ENCODE assay signal across 1 cellular context in the genomic region with DNA sequence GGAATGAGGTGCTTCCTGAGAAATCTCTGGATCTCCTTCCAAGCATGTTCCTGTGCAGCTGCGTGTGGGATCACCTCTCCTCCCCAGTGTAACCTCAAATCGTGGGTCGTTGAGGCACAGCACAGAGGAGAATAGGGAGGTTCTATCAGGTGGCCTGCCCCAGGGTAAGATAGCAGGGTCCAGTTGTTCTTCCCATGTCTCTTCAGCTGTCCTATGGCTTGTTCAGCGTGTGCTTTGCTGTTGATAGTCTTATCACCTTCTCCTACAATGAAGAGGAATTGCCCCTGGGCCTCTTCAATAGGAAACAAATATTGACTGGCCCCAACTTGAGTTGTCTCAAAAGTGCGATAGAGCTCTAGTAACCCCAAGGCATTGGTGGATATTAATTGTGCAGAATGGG.
TF ChIP-seq lines count a peak whose summit lies in the region.

No MANE protein-coding gene starts in this region.

TF ChIP-seq in K562, 482 proteins besides CTCF, POLR2A, EP300 and RAD21 (continued from another document and continues in another):
- no peak for TF ChIP-seq ZMIZ1 (IDR thresholded peaks at IDR 0.05; ENCODE audit: low read depth in 2 of 2, low read length in 2 of 2)
- TF ChIP-seq KDM1A (IDR thresholded peaks at IDR 0.05) = peak in 1 of 2 experiments; percentile 35; a peak in 1 of 4 replicates
- no peak for TF ChIP-seq SRSF9 (IDR thresholded peaks at IDR 0.05; ENCODE audit: borderline replicate concordance, low read depth, low read length)
- TF ChIP-seq RREB1 (CRISPR knock-in tag; IDR thresholded peaks at IDR 0.05) = no peak
- TF ChIP-seq ARID1B (IDR thresholded peaks at IDR 0.05) = peak; percentile 67
- TF ChIP-seq MNT (conservative IDR thresholded peaks at IDR 0.05) = 0 out of 4 replicates have a peak, but pooled peaks of 1 of the 2 experiments have one; percentile 18
- no peak for TF ChIP-seq ADNP (tag; IDR thresholded peaks at IDR 0.05)
- TF ChIP-seq, protein P1, sequence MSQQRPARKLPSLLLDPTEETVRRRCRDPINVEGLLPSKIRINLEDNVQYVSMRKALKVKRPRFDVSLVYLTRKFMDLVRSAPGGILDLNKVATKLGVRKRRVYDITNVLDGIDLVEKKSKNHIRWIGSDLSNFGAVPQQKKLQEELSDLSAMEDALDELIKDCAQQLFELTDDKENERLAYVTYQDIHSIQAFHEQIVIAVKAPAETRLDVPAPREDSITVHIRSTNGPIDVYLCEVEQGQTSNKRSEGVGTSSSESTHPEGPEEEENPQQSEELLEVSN (IDR thresholded peaks at IDR 0.05; ENCODE audit: borderline replicate concordance in 1 of 2, extremely low read depth in 1 of 2, insufficient read depth in 1 of 2, insufficient read length in 1 of 2, low read depth in 1 of 2, low read length in 1 of 2, poor library complexity in 1 of 2, severe bottlenecking in 1 of 2) = no peak
- TF ChIP-seq NR1H2 (CRISPR knock-in tag; IDR thresholded peaks at IDR 0.05) = no peak
- TF ChIP-seq, protein P2, sequence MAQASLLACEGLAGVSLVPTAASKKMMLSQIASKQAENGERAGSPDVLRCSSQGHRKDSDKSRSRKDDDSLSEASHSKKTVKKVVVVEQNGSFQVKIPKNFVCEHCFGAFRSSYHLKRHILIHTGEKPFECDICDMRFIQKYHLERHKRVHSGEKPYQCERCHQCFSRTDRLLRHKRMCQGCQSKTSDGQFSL (CRISPR knock-in tag; IDR thresholded peaks at IDR 0.05) = no peak
- TF ChIP-seq, protein P2 (tag; IDR thresholded peaks at IDR 0.05) = no peak
- TF ChIP-seq ZBTB8A (IDR thresholded peaks at IDR 0.05; ENCODE audit: partially characterized antibody) = no peak
- TF ChIP-seq COPS2 (conservative IDR thresholded peaks at IDR 0.05) = no peak
- 0 out of 4 replicates have a peak, but pooled peaks of 1 of the 2 experiments have one; percentile 48 for TF ChIP-seq TRIM24 (IDR thresholded peaks at IDR 0.05)
- TF ChIP-seq CBFA2T2 (conservative IDR thresholded peaks at IDR 0.05) = peak; percentile 76
- no peak for TF ChIP-seq DNMT1 (IDR thresholded peaks at IDR 0.05)
- no peak for TF ChIP-seq ZNF280A (IDR thresholded peaks at IDR 0.05; ENCODE audit: low read depth, partially characterized antibody)
- TF ChIP-seq ZNF512 (tag; IDR thresholded peaks at IDR 0.05) = no peak
- TF ChIP-seq IFI16 (CRISPR knock-in tag; IDR thresholded peaks at IDR 0.05) = no peak
- TF ChIP-seq, protein P3, sequence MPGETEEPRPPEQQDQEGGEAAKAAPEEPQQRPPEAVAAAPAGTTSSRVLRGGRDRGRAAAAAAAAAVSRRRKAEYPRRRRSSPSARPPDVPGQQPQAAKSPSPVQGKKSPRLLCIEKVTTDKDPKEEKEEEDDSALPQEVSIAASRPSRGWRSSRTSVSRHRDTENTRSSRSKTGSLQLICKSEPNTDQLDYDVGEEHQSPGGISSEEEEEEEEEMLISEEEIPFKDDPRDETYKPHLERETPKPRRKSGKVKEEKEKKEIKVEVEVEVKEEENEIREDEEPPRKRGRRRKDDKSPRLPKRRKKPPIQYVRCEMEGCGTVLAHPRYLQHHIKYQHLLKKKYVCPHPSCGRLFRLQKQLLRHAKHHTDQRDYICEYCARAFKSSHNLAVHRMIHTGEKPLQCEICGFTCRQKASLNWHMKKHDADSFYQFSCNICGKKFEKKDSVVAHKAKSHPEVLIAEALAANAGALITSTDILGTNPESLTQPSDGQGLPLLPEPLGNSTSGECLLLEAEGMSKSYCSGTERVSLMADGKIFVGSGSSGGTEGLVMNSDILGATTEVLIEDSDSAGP (CRISPR knock-in tag; IDR thresholded peaks at IDR 0.05) = no peak
- TF ChIP-seq EP400 (IDR thresholded peaks at IDR 0.05) = no peak
- TF ChIP-seq ZZZ3 (IDR thresholded peaks at IDR 0.05) = no peak
- no peak for TF ChIP-seq PTBP1 (IDR thresholded peaks at IDR 0.05; ENCODE audit: low read depth, low read length)
- no peak for TF ChIP-seq FOXJ2 (tag; IDR thresholded peaks at IDR 0.05)
- no peak for TF ChIP-seq CHD1 (IDR thresholded peaks at IDR 0.05; ENCODE audit: low read length)
- TF ChIP-seq TBL1XR1 (IDR thresholded peaks at IDR 0.05; ENCODE audit: low read length in 2 of 2) = no peak
- no peak for TF ChIP-seq THRA (IDR thresholded peaks at IDR 0.05)
- TF ChIP-seq ZBTB43 (CRISPR knock-in tag; IDR thresholded peaks at IDR 0.05) = no peak
- no peak for TF ChIP-seq DLX4 (CRISPR knock-in tag; IDR thresholded peaks at IDR 0.05)
- TF ChIP-seq TAL1 (IDR thresholded peaks at IDR 0.05) = peak; percentile 51; the same call in 1 of the 2 replicates
- 0 out of 2 replicates have a peak, but pooled peaks have one; percentile 19 for TF ChIP-seq GATA2 (CRISPR knock-in tag; IDR thresholded peaks at IDR 0.05)
- no peak for TF ChIP-seq ZBED1 (IDR thresholded peaks at IDR 0.05)
- TF ChIP-seq NCOA2 (IDR thresholded peaks at IDR 0.05; ENCODE audit: partially characterized antibody in 2 of 2) = no peak
- TF ChIP-seq MTA2 (IDR thresholded peaks at IDR 0.05; ENCODE audit: low read depth) = peak; percentile 32; the same call in 1 of the 2 replicates
- no peak for TF ChIP-seq ZNF551 (CRISPR knock-in tag; IDR thresholded peaks at IDR 0.05)
- TF ChIP-seq KLF10 (CRISPR knock-in tag; IDR thresholded peaks at IDR 0.05) = no peak
- peak; percentile 85 for TF ChIP-seq CBFA2T3 (IDR thresholded peaks at IDR 0.05)
- TF ChIP-seq SRF (CRISPR knock-in tag; IDR thresholded peaks at IDR 0.05) = no peak
